ENCODE assay signal across 1 cellular context in genomic region chr17:47611372-47612350, GRCh38.
TF ChIP-seq lines count a peak whose summit lies in the region.

No MANE protein-coding gene starts in this region.

TF ChIP-seq in IMR-90, 13 proteins besides CTCF, POLR2A, EP300 and RAD21 (continued from another document):
- TF ChIP-seq CHD1 (IDR thresholded peaks at IDR 0.05; ENCODE audit: low read depth, low read length) (no peak), ELK1 (IDR thresholded peaks at IDR 0.05; ENCODE audit: borderline replicate concordance, low read depth, low read length) (no peak), MAZ (IDR thresholded peaks at IDR 0.05; ENCODE audit: borderline replicate concordance, low read depth, low read length) (no peak), RFX5 (IDR thresholded peaks at IDR 0.05; ENCODE audit: low read depth, low read length) (no peak)
